ENCODE assay signal across 12 cellular contexts in the genomic region with DNA sequence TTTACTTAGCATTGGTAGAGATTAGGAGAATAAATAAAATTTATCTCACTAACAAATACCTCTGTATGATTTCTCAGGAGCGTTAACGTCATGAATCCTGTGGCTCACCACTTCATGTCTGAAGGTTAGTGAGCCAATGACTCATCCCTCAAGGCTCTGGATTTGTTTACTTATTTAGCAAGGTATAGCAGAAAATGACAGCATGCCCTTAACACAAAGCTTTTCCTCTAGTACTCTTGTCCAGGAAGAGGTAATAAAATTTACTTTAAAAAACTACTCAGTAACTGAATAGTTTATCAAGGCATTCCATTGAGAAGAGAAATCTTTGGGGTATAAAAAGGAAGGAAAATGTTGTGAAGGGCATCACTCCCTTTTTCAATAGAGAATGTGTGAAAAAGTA.
A peak's percentile ranks its signal among the peaks of the same experiment; 100 is the strongest.
DNase-seq lines count a peak whose midpoint lies in the region; ATAC-seq, FAIRE-seq and TF ChIP-seq lines count a peak whose summit lies in the region.
"Had no signal": no experiment of that assay in that cellular context is flagged by ENCODE, and none has a peak within 500 bp of the region (broad histone marks: within the 10 kb centered on the region; RNA-seq: fewer than 3 reads in every experiment).

No MANE protein-coding gene starts in this region.

- DNase-seq in HEK293T (ENCODE audit: extremely low spot score) = peak; percentile 20
- DNase-seq in NCI-H510A (lab: John Stamatoyannopoulos, UW) = peak; percentile 53
- DNase-seq in epithelial cell of esophagus (ENCODE audit: low read depth) = peak; percentile 95
- peak; percentile 26 to 67 for DNase-seq in trophoblast cell
- DNase-seq in NCI-H2107 treated with DMSO at 0.1 percent for 48 hours (lab: John Stamatoyannopoulos, UW; ENCODE audit: unreplicated experiment) = no peak
- no peak for DNase-seq in GM12892 (ENCODE audit: insufficient read length)
- DNase-seq in stimulated activated CD4-positive, alpha-beta T cell treated with anti-CD3 and anti-CD28 coated beads, Interleukin-4, amount 100 ng/mL, for 24 hours = no peak
- DNase-seq: foreskin melanocyte, HFFc6, NCI-H2081 treated with DMSO at 0.1 percent for 48 hours had no signal

- ATAC-seq in HG02759 (IDR thresholded peaks at IDR 0.05; ENCODE audit: unreplicated experiment) = no peak

- no peak for FAIRE-seq in GM12892 (lab: Jason Lieb, UNC)

- no peaks in the 10 kb centered on the region for H3K9me3 ChIP-seq in trophoblast cell (ENCODE audit: insufficient read depth, low read depth, low read length)
- H3K9me3 ChIP-seq: ascending aorta had no signal

- H3K79me1 ChIP-seq in trophoblast cell (ENCODE audit: low read length) = peaks cover 2% of the 10 kb centered on the region

- H2BK120ac ChIP-seq in trophoblast cell (ENCODE audit: insufficient read depth, low read length, poor library complexity) = no peak overlapping the region

- TF ChIP-seq CTCF in epithelial cell of esophagus (IDR thresholded peaks at IDR 0.05; ENCODE audit: insufficient read depth, low read depth, low read length, missing control alignments) = no peak

- H3K4ac ChIP-seq in trophoblast cell (ENCODE audit: low read depth, low read length) = no peak overlapping the region

- H3K4me2 ChIP-seq in trophoblast cell (ENCODE audit: low read length) = no peak overlapping the region

- no peak overlapping the region for H2BK12ac ChIP-seq in trophoblast cell (ENCODE audit: low read length)

- no peak overlapping the region for H3K27ac ChIP-seq in trophoblast cell (ENCODE audit: low read depth, low read length)
- H3K27ac ChIP-seq: ascending aorta had no signal

- CTCF ChIA-PET in HEK293T (lab: Yijun Ruan, JAX) = no interaction called here

- WGBS in trophoblast cell (ENCODE audit: extremely low coverage, insufficient coverage, insufficient read length) = no CpG with 5 or more reads among the region's 2 CpGs

- POLR2A ChIA-PET in HEK293T (lab: Yijun Ruan, JAX) = no interaction called here

- no peak overlapping the region for H3K23ac ChIP-seq in trophoblast cell (ENCODE audit: low read length)

- no peaks in the 10 kb centered on the region for H3K27me3 ChIP-seq in trophoblast cell (ENCODE audit: insufficient read depth, low read length)
- H3K27me3 ChIP-seq: ascending aorta had no signal

- H2AK5ac ChIP-seq in trophoblast cell (ENCODE audit: low read length) = no peak overlapping the region

- H3K4me1 ChIP-seq in trophoblast cell (ENCODE audit: control insufficient read depth in 1 of 2, insufficient read depth in 2 of 2, low read length in 2 of 2) = no peaks in the 10 kb centered on the region
- H3K4me1 ChIP-seq: ascending aorta had no signal

- H3K36me3 ChIP-seq in trophoblast cell (ENCODE audit: control insufficient read depth in 1 of 2, insufficient read depth in 2 of 2, low read length in 2 of 2) = no peaks in the 10 kb centered on the region
- H3K36me3 ChIP-seq: ascending aorta had no signal

- no peak overlapping the region for H4K91ac ChIP-seq in trophoblast cell (ENCODE audit: low read depth, low read length)

- no peaks in the 10 kb centered on the region for H3K79me2 ChIP-seq in trophoblast cell (ENCODE audit: control insufficient read depth, insufficient read depth, low read length, poor library complexity)

- H2BK5ac ChIP-seq in trophoblast cell (ENCODE audit: low read depth, low read length, poor library complexity) = no peak overlapping the region

- H3K14ac ChIP-seq in trophoblast cell (ENCODE audit: low read length) = no peak overlapping the region

- H4K12ac ChIP-seq in trophoblast cell (ENCODE audit: low read depth, low read length) = no peak overlapping the region

- H3K9ac ChIP-seq in trophoblast cell (ENCODE audit: low read length) = no peak overlapping the region

- no peak overlapping the region for H2AFZ ChIP-seq in trophoblast cell (ENCODE audit: insufficient read depth, low read length, poor library complexity)

- H3K18ac ChIP-seq in trophoblast cell (ENCODE audit: low read length) = no peak overlapping the region

- H4K8ac ChIP-seq in trophoblast cell (ENCODE audit: low read depth, low read length) = no peak overlapping the region

- no peak overlapping the region for H3K4me3 ChIP-seq in epithelial cell of esophagus (ENCODE audit: low read length)
- no peak overlapping the region for H3K4me3 ChIP-seq in trophoblast cell (ENCODE audit: low read depth, low read length)
- H3K4me3 ChIP-seq: ascending aorta had no signal

- no peak for TF ChIP-seq POLR2A in GM12892 (IDR thresholded peaks at IDR 0.05; ENCODE audit: low read depth, low read length)

TF ChIP-seq in HEK293T, 16 proteins besides CTCF, POLR2A, EP300 and RAD21:
- TF ChIP-seq CTBP1 (IDR thresholded peaks at IDR 0.05; ENCODE audit: borderline replicate concordance) = peak; percentile 21; the same call in 1 of the 2 replicates
- TF ChIP-seq SUZ12 (IDR thresholded peaks at IDR 0.05) = no peak

Comparison
In these comparisons a context has a peak if more than half of its experiments do, and no peak if none do; other contexts are left out.
1. DNase-seq: peak in HEK293T (single experiment), NCI-H510A (single experiment), epithelial cell of esophagus (single experiment) and trophoblast cell (2 of 2); none in NCI-H2107 treated with DMSO at 0.1 percent for 48 hours (single experiment), GM12892 (single experiment) and stimulated activated CD4-positive, alpha-beta T cell treated with anti-CD3 and anti-CD28 coated beads, Interleukin-4, amount 100 ng/mL, for 24 hours (single experiment).